Comparison of ENCODE assay signal across 9 cellular contexts in genomic region chr9:109477269-109478203, GRCh38. TPM values are rescaled to one million over a fixed set of nuclear protein-coding genes. Genes with fewer than 3 reads are reported as not detected.
DNase-seq lines count a peak whose midpoint lies in the region; ATAC-seq and TF ChIP-seq lines count a peak whose summit lies in the region.
"Had no signal": no experiment of that assay in that cellular context is flagged by ENCODE, and none has a peak within 500 bp of the region (broad histone marks: within the 10 kb centered on the region; RNA-seq: fewer than 3 reads in every experiment).

No MANE protein-coding gene starts in this region.

- H3K27ac ChIP-seq in breast epithelium (peak overlapping the region; percentile 22 to 70), rectal smooth muscle tissue (ENCODE audit: low read depth, low read length) (no peak overlapping the region)
- H3K27ac ChIP-seq: cardiac muscle cell had no signal

- H3K4me3 ChIP-seq in breast epithelium (no peak overlapping the region), rectal smooth muscle tissue (ENCODE audit: low read length) (peak overlapping the region; percentile 27)
- H3K4me3 ChIP-seq: cardiac muscle cell had no signal

- no peak overlapping the region for H3K9ac ChIP-seq in rectal smooth muscle tissue (ENCODE audit: low read length)

- no peaks in the 10 kb centered on the region for H3K27me3 ChIP-seq in breast epithelium
- H3K27me3 ChIP-seq in rectal smooth muscle tissue (ENCODE audit: control insufficient read depth, insufficient read depth, low read length) = no peaks in the 10 kb centered on the region
- H3K27me3 ChIP-seq: cardiac muscle cell had no signal

- ATAC-seq in GM19467 (IDR thresholded peaks at IDR 0.05; ENCODE audit: unreplicated experiment) (peak; percentile 94), HG03460 (IDR thresholded peaks at IDR 0.05; ENCODE audit: unreplicated experiment) (peak; percentile 98)

- intact Hi-C loops in breast epithelium (cut with DNase I; ENCODE audit: low total_unique reads) = no loop called here

- TF ChIP-seq POLR2A in breast epithelium (IDR thresholded peaks at IDR 0.05) = no peak

- DNase-seq in breast epithelium (ENCODE audit: low spot score in 2 of 2) (no peak), DMS 273 (lab: John Stamatoyannopoulos, UW; ENCODE audit: unreplicated experiment) (no peak), SIG-M5 (lab: John Stamatoyannopoulos, UW) (no peak), SIG-M5 treated with dmso at 0.1 percent for 504 hours (lab: John Stamatoyannopoulos, UW; ENCODE audit: unreplicated experiment) (no peak)
- no peak for DNase-seq in activated T-cell treated with anti-CD3 and anti-CD28 coated beads, Interleukin-2, amount 50 U/mL, for 48 hours

- no peaks in the 10 kb centered on the region for H3K9me3 ChIP-seq in breast epithelium

- no peak for TF ChIP-seq CTCF in breast epithelium (IDR thresholded peaks at IDR 0.05)

- no peaks in the 10 kb centered on the region for H3K36me3 ChIP-seq in breast epithelium
- no peaks in the 10 kb centered on the region for H3K36me3 ChIP-seq in rectal smooth muscle tissue (ENCODE audit: control insufficient read depth, insufficient read depth, low read length)
- H3K36me3 ChIP-seq: cardiac muscle cell had no signal

- H3K4me1 ChIP-seq in breast epithelium = no peaks in the 10 kb centered on the region
- H3K4me1 ChIP-seq in rectal smooth muscle tissue (ENCODE audit: control insufficient read depth, insufficient read depth, low read length) = no peaks in the 10 kb centered on the region

RNA-seq across cellular contexts. Expression of gene PTPN3, which starts 20.6 kb away (rescaled TPM):
- 10 to 100 TPM in 2 of 3 donors, 1 to 10 TPM in 1; 4.2 to 21.2 (median 14.4) TPM for total RNA-seq in breast epithelium
